In the genomic region with DNA sequence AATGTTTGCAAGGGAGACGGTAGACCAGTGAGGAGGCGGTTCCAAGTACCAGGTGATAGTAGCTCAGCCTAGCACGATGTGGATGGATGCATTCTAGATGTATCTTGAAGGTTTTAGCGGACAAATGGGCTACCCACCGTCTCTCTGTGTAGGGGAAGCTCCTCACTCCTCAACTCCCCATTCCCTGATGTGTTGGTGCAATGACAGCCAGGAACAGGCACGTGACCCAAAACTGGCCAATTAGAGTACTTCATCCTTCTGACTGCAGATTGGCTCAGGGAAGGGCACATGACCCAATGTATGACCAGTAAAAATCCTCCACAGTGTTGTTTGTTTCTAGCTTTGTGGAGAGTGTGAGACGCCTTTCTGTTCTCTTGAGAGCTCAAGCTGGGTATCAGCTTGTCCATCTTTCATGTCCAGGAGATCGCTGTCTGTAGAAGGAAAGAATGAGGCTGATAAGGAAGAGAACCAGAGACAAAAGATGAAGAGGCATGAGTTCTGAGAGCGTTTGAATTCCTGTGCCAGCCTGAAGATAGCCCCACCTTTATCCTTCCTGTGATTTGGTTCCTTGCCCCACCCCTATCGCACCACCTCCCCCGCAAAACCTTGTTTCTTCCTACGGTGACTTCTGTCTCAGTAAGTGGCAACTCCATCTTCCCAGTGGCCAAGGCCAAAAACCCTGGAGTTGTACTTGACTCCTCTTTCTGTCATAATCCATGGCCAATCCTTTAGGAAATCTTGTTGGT, we compare ENCODE assay signal across 8 cellular contexts. TPM values are rescaled to one million over a fixed set of nuclear protein-coding genes. Genes with fewer than 3 reads are reported as not detected.
DNase-seq lines count a peak whose midpoint lies in the region; ATAC-seq and TF ChIP-seq lines count a peak whose summit lies in the region.

No MANE protein-coding gene starts in this region.

- H3K9me3 ChIP-seq in testis (no peaks in the 10 kb centered on the region), WERI-Rb-1 (ENCODE audit: severe bottlenecking) (no peaks in the 10 kb centered on the region)

- DNase-seq in G401 (ENCODE audit: low spot score), result peak; percentile 99
- DNase-seq in NCI-H524 treated with DMSO at 0.1 percent for 48 hours (lab: John Stamatoyannopoulos, UW), result peak; percentile 58
- DNase-seq in activated CD8-positive, alpha-beta memory T cell treated with anti-CD3 and anti-CD28 coated beads, Interleukin-2, amount 50 U/mL, for 1 hour (ENCODE audit: extremely low read depth), result peak; percentile 28
- DNase-seq in midbrain (lab: John Stamatoyannopoulos, UW), result peak; percentile 97
- DNase-seq in testis, result peak; percentile 95
- DNase-seq in WERI-Rb-1, result no peak

- H3K4me3 ChIP-seq in testis (peak overlapping the region in 1 of 2 donors; percentile 42), WERI-Rb-1 (ENCODE audit: low read depth, low read length) (no peak overlapping the region)

- H3K36me3 ChIP-seq in testis (ENCODE audit: low read depth, missing control alignments) (no peaks in the 10 kb centered on the region), WERI-Rb-1 (no peaks in the 10 kb centered on the region)

- in situ Hi-C loops in G401 (cut with HindIII; ENCODE audit: low sequenced_read_pairs), result no loop called here

- H3K4me1 ChIP-seq in testis, result peaks cover 42% of the 10 kb centered on the region

- intact Hi-C loops in testis (cut with DNase I; ENCODE audit: low total_unique reads), result no loop called here

- peak; percentile 24 for TF ChIP-seq POLR2A in testis (IDR thresholded peaks at IDR 0.05)

- TF ChIP-seq CTCF in testis (IDR thresholded peaks at IDR 0.05) (no peak), WERI-Rb-1 (IDR thresholded peaks at IDR 0.05; ENCODE audit: low read depth, low read length) (no peak)

- ATAC-seq in HG02973 (IDR thresholded peaks at IDR 0.05; ENCODE audit: unreplicated experiment) (peak; percentile 27), esophagus mucosa (peak; percentile 50)

- H3K27ac ChIP-seq in testis (peak overlapping the region; percentile 78 to 80), WERI-Rb-1 (no peak overlapping the region)

- H3K27me3 ChIP-seq in testis (no peaks in the 10 kb centered on the region), WERI-Rb-1 (ENCODE audit: insufficient read depth, low read depth, severe bottlenecking) (no peaks in the 10 kb centered on the region)

- WGBS in testis, 2 donors, result 9 to 11% methylated on average over 12 of the region's 12 CpGs

RNA-seq across cellular contexts. Expression of a gene that starts 2.3 kb away (rescaled TPM):
- total RNA-seq in G401 (2014; rRNA removed; shearing (Covaris generic)), result 24.3 and 25.6 TPM in 2 replicates
- total RNA-seq in esophagus mucosa, result 6.3 TPM
- 10 to 100 TPM in 1 of 2 donors, 1 to 10 TPM in 1; 8.7 to 10.4 TPM for total RNA-seq in testis
- polyA plus RNA-seq in testis (ENCODE audit: insufficient read depth, low read depth, low replicate concordance), result 8.5 TPM

RNA-seq across cellular contexts. Expression of a gene that starts 16.1 kb away (rescaled TPM):
- 37.8 and 60.6 TPM in 2 replicates for total RNA-seq in G401 (2014; rRNA removed; shearing (Covaris generic))
- total RNA-seq in esophagus mucosa (17.5 TPM), testis (10 to 100 TPM; 17.2 to 23.2 TPM)
- polyA plus RNA-seq in testis (ENCODE audit: insufficient read depth, low read depth, low replicate concordance), result 31.8 TPM

RNA-seq across cellular contexts. Expression of a gene that starts 18.1 kb away (rescaled TPM):
- total RNA-seq in G401 (2014; rRNA removed; shearing (Covaris generic)), result 162 and 166 TPM in 2 replicates
- 22.0 TPM for total RNA-seq in esophagus mucosa
- total RNA-seq in testis, result 1 to 10 TPM; 2.4 to 3.7 TPM
- 3.2 TPM for polyA plus RNA-seq in testis (ENCODE audit: insufficient read depth, low read depth, low replicate concordance)

RNA-seq across cellular contexts. Expression of a gene that starts 29.5 kb away (rescaled TPM):
- 1.0 and 1.4 TPM in 2 replicates for total RNA-seq in G401 (2014; rRNA removed; shearing (Covaris generic))
- total RNA-seq in esophagus mucosa (20.9 TPM), testis (10 to 100 TPM; 66.3 to 76.5 TPM)
- 116 TPM for polyA plus RNA-seq in testis (ENCODE audit: insufficient read depth, low read depth, low replicate concordance)

RNA-seq across cellular contexts. Expression of a gene that starts 40.0 kb away (rescaled TPM):
- 29.0 and 34.0 TPM in 2 replicates for total RNA-seq in G401 (2014; rRNA removed; shearing (Covaris generic))
- total RNA-seq in esophagus mucosa, result 65.0 TPM
- 100 to 1,000 TPM in 1 of 2 donors, 10 to 100 TPM in 1; 96.0 to 119 TPM for total RNA-seq in testis
- 55.1 TPM for polyA plus RNA-seq in testis (ENCODE audit: insufficient read depth, low read depth, low replicate concordance)
